ENCODE assay signal across 8 cellular contexts in genomic region chr7:26500749-26501352, GRCh38.
A peak's percentile ranks its signal among the peaks of the same experiment; 100 is the strongest.
DNase-seq lines count a peak whose midpoint lies in the region; FAIRE-seq lines count a peak whose summit lies in the region.

No MANE protein-coding gene starts in this region.

- H3K27ac ChIP-seq in Karpas-422 (ENCODE audit: low read length) (no peak overlapping the region), substantia nigra (ENCODE audit: low read depth, low read length, poor library complexity, severe bottlenecking) (no peak overlapping the region)

- H3K27me3 Mint-ChIP-seq in activated naive CD8-positive, alpha-beta T cell treated with anti-CD3 and anti-CD28 coated beads for 36 hours: peaks cover 4% of the 10 kb centered on the region

- H3K9me2 ChIP-seq in Karpas-422 (replicated peaks; ENCODE audit: insufficient read depth, low read length): no peaks in the 10 kb centered on the region

- no peak overlapping the region for H3K4me3 ChIP-seq in Karpas-422 (ENCODE audit: low read length)

- no peaks in the 10 kb centered on the region for H3K9me3 ChIP-seq in Karpas-422 (ENCODE audit: low read length)

- H3K4me1 Mint-ChIP-seq in activated naive CD8-positive, alpha-beta T cell treated with anti-CD3 and anti-CD28 coated beads for 36 hours: no peaks in the 10 kb centered on the region

- no peaks in the 10 kb centered on the region for H3K27me3 ChIP-seq in Karpas-422 (ENCODE audit: low read length)

- H3K36me3 ChIP-seq in Karpas-422 (ENCODE audit: insufficient read depth, low read length): no peaks in the 10 kb centered on the region

- peak; percentile 96 for FAIRE-seq in islet of Langerhans (lab: Jason Lieb, UNC)

- H3K36me3 Mint-ChIP-seq in activated naive CD8-positive, alpha-beta T cell treated with anti-CD3 and anti-CD28 coated beads for 36 hours: no peaks in the 10 kb centered on the region

- H3K27ac Mint-ChIP-seq in activated naive CD8-positive, alpha-beta T cell treated with anti-CD3 and anti-CD28 coated beads for 36 hours: no peak overlapping the region

- H3K79me2 ChIP-seq in Karpas-422 (ENCODE audit: low read length): no peaks in the 10 kb centered on the region

- no peak overlapping the region for H3K9ac ChIP-seq in Karpas-422 (ENCODE audit: low read length)

- peaks cover 6% of the 10 kb centered on the region; the same call in 1 of the 2 replicates for H3K4me1 ChIP-seq in Karpas-422 (ENCODE audit: low read length)

- H3K4me3 Mint-ChIP-seq in activated naive CD8-positive, alpha-beta T cell treated with anti-CD3 and anti-CD28 coated beads for 36 hours: no peak overlapping the region

- DNase-seq in DMS153 treated with DMSO at 0.1 percent for 48 hours (lab: John Stamatoyannopoulos, UW; ENCODE audit: unreplicated experiment) (peak; percentile 63), DMS153 (lab: John Stamatoyannopoulos, UW) (no peak), Karpas-422 (peak; percentile 86), SKM-1 (lab: John Stamatoyannopoulos, UW; ENCODE audit: unreplicated experiment) (peak; percentile 71), ecto neural progenitor cell (ENCODE audit: low spot score) (no peak), substantia nigra (lab: John Stamatoyannopoulos, UW) (no peak)
- DNase-seq in activated naive CD8-positive, alpha-beta T cell treated with anti-CD3 and anti-CD28 coated beads for 36 hours: no peak

- H3K4me2 ChIP-seq in Karpas-422 (ENCODE audit: low read depth, low read length, poor library complexity, severe bottlenecking): no peak overlapping the region

- no peaks in the 10 kb centered on the region for H3K9me3 Mint-ChIP-seq in activated naive CD8-positive, alpha-beta T cell treated with anti-CD3 and anti-CD28 coated beads for 36 hours

- no peak overlapping the region for H2AFZ ChIP-seq in Karpas-422 (ENCODE audit: low read length)

- no peaks in the 10 kb centered on the region for H4K20me1 ChIP-seq in Karpas-422 (ENCODE audit: insufficient read depth, low read depth, low read length)

Comparison
In these comparisons a context has a peak if more than half of its experiments do, and no peak if none do; other contexts are left out.
1. DNase-seq: peak in DMS153 treated with DMSO at 0.1 percent for 48 hours (single experiment), Karpas-422 (single experiment) and SKM-1 (single experiment); none in DMS153 (single experiment), activated naive CD8-positive, alpha-beta T cell treated with anti-CD3 and anti-CD28 coated beads for 36 hours (single experiment), ecto neural progenitor cell (single experiment) and substantia nigra (0 of 49).